ENCODE assay signal across 1 cellular context in genomic region chr12:1760566-1761382, GRCh38.
TF ChIP-seq lines count a peak whose summit lies in the region.

No MANE protein-coding gene starts in this region.

TF ChIP-seq in HepG2, 621 proteins besides CTCF, POLR2A, EP300 and RAD21 (continued from another document and continues in another):
- TF ChIP-seq ZNF567 (CRISPR knock-in tag; IDR thresholded peaks at IDR 0.05; ENCODE audit: borderline replicate concordance) (no peak), ZNF83 (CRISPR knock-in tag; IDR thresholded peaks at IDR 0.05; ENCODE audit: borderline replicate concordance) (no peak), ZNF577 (CRISPR knock-in tag; IDR thresholded peaks at IDR 0.05; ENCODE audit: borderline replicate concordance, low read depth) (no peak), CERS6 (CRISPR knock-in tag; IDR thresholded peaks at IDR 0.05) (no peak), POLR2AphosphoS2 (IDR thresholded peaks at IDR 0.05; ENCODE audit: low read depth, low read length) (no peak), ZMYM2 (CRISPR knock-in tag; IDR thresholded peaks at IDR 0.05) (0 out of 2 replicates have a peak, but pooled peaks have one; percentile 78), NFE2L1 (CRISPR knock-in tag; IDR thresholded peaks at IDR 0.05; ENCODE audit: borderline replicate concordance) (no peak), RBM39 (IDR thresholded peaks at IDR 0.05; ENCODE audit: low read depth, low read length, poor library complexity, severe bottlenecking) (no peak), ZNF24 (IDR thresholded peaks at IDR 0.05) (no peak), DMAP1 (CRISPR knock-in tag; IDR thresholded peaks at IDR 0.05) (0 out of 2 replicates have a peak, but pooled peaks have one; percentile 49), MYNN (CRISPR knock-in tag; IDR thresholded peaks at IDR 0.05; ENCODE audit: low read depth) (no peak), ZNF678 (CRISPR knock-in tag; IDR thresholded peaks at IDR 0.05) (no peak), BHLHE40 (IDR thresholded peaks at IDR 0.05; ENCODE audit: low read length) (no peak), CHCHD3 (CRISPR knock-in tag; IDR thresholded peaks at IDR 0.05) (no peak), ZFP62 (CRISPR knock-in tag; IDR thresholded peaks at IDR 0.05) (no peak), ZMAT3 (CRISPR knock-in tag; conservative IDR thresholded peaks at IDR 0.05) (no peak), SRF (IDR thresholded peaks at IDR 0.05; ENCODE audit: low read depth, low read length) (no peak), KLF16 (CRISPR knock-in tag; IDR thresholded peaks at IDR 0.05) (peak in 1 of 2 experiments; percentile 64; a peak in 1 of 4 replicates), TOPORS (CRISPR knock-in tag; IDR thresholded peaks at IDR 0.05) (no peak), IRF2 (CRISPR knock-in tag; IDR thresholded peaks at IDR 0.05) (peak; percentile 83), ZNF275 (CRISPR knock-in tag; IDR thresholded peaks at IDR 0.05; ENCODE audit: borderline replicate concordance) (no peak), TAF15 (IDR thresholded peaks at IDR 0.05; ENCODE audit: low read depth, low read length, poor library complexity, severe bottlenecking) (no peak), ARNT2 (CRISPR knock-in tag; IDR thresholded peaks at IDR 0.05; ENCODE audit: low read depth) (no peak), YEATS4 (CRISPR knock-in tag; IDR thresholded peaks at IDR 0.05; ENCODE audit: borderline replicate concordance) (no peak), ZNF761 (CRISPR knock-in tag; conservative IDR thresholded peaks at IDR 0.05) (no peak), ZNF619 (CRISPR knock-in tag; IDR thresholded peaks at IDR 0.05) (no peak), ZNF335 (CRISPR knock-in tag; IDR thresholded peaks at IDR 0.05) (no peak), TAF1 (CRISPR knock-in tag; IDR thresholded peaks at IDR 0.05) (no peak), TERF1 (CRISPR knock-in tag; IDR thresholded peaks at IDR 0.05) (no peak), CHD2 (IDR thresholded peaks at IDR 0.05; ENCODE audit: low read depth, low read length) (no peak), SNAI1 (CRISPR knock-in tag; IDR thresholded peaks at IDR 0.05; ENCODE audit: borderline replicate concordance) (no peak), NFIB (CRISPR knock-in tag; IDR thresholded peaks at IDR 0.05; ENCODE audit: borderline replicate concordance) (no peak), KIAA2018 (CRISPR knock-in tag; IDR thresholded peaks at IDR 0.05; ENCODE audit: borderline replicate concordance) (no peak), SRSF9 (IDR thresholded peaks at IDR 0.05; ENCODE audit: borderline replicate concordance, insufficient read depth, low read depth, low read length, poor library complexity, severe bottlenecking) (no peak), ZNF34 (CRISPR knock-in tag; IDR thresholded peaks at IDR 0.05; ENCODE audit: borderline replicate concordance) (no peak), RERE (CRISPR knock-in tag; IDR thresholded peaks at IDR 0.05; ENCODE audit: low read depth) (peak; percentile 63; the same call in 1 of the 2 replicates)
- TF ChIP-seq, protein P1, sequence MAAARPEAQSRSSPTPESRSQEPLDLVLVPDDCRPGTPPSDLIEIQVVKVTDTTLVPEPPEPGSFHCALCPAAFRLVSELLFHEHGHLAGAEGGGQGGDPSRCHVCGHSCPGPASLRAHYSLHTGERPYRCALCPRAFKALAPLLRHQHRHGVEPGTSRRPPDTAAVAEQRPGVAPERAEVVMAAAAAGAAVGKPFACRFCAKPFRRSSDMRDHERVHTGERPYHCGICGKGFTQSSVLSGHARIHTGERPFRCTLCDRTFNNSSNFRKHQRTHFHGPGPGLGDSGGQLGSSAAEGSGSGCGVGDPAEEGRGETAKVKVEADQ (CRISPR knock-in tag; IDR thresholded peaks at IDR 0.05; ENCODE audit: borderline replicate concordance), result no peak
- TF ChIP-seq, protein P2, sequence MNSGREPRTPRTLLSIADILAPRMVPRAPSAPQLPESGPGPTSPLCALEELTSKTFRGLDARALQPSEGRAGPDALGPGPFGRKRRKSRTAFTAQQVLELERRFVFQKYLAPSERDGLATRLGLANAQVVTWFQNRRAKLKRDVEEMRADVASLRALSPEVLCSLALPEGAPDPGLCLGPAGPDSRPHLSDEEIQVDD (CRISPR knock-in tag; IDR thresholded peaks at IDR 0.05; ENCODE audit: borderline replicate concordance), result no peak
- TF ChIP-seq, protein P3, sequence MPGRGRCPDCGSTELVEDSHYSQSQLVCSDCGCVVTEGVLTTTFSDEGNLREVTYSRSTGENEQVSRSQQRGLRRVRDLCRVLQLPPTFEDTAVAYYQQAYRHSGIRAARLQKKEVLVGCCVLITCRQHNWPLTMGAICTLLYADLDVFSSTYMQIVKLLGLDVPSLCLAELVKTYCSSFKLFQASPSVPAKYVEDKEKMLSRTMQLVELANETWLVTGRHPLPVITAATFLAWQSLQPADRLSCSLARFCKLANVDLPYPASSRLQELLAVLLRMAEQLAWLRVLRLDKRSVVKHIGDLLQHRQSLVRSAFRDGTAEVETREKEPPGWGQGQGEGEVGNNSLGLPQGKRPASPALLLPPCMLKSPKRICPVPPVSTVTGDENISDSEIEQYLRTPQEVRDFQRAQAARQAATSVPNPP (CRISPR knock-in tag; IDR thresholded peaks at IDR 0.05), result no peak
- TF ChIP-seq, protein P4, sequence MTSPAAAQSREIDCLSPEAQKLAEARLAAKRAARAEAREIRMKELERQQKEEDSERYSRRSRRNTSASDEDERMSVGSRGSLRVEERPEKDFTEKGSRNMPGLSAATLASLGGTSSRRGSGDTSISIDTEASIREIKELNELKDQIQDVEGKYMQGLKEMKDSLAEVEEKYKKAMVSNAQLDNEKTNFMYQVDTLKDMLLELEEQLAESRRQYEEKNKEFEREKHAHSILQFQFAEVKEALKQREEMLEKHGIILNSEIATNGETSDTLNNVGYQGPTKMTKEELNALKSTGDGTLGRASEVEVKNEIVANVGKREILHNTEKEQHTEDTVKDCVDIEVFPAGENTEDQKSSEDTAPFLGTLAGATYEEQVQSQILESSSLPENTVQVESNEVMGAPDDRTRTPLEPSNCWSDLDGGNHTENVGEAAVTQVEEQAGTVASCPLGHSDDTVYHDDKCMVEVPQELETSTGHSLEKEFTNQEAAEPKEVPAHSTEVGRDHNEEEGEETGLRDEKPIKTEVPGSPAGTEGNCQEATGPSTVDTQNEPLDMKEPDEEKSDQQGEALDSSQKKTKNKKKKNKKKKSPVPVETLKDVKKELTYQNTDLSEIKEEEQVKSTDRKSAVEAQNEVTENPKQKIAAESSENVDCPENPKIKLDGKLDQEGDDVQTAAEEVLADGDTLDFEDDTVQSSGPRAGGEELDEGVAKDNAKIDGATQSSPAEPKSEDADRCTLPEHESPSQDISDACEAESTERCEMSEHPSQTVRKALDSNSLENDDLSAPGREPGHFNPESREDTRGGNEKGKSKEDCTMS (CRISPR knock-in tag; conservative IDR thresholded peaks at IDR 0.05), result no peak
